In the genomic region with DNA sequence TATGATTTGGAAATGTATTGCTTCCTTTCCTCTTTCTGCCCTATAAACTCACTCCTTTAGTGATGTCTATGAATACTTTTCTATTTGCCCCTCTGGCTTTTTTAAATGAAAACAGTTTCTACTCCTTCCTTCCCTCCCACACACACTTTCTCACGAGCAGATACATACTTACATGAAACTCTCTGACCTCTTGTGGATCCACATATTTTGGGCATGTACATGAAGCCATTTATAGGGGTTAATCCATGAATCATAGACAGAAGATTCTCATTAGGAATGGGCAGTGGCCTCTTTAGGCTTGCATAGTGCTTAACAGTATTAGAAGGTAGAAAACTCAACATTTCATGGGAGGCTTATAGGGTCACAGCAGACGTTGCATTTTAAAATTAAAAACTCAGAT, we compare ENCODE assay signal across 14 cellular contexts. TPM values are rescaled to one million over a fixed set of nuclear protein-coding genes. Genes with fewer than 3 reads are reported as not detected.
DNase-seq lines count a peak whose midpoint lies in the region; ATAC-seq, FAIRE-seq and TF ChIP-seq lines count a peak whose summit lies in the region.
"Had no signal": no experiment of that assay in that cellular context is flagged by ENCODE, and none has a peak within 500 bp of the region (broad histone marks: within the 10 kb centered on the region; RNA-seq: fewer than 3 reads in every experiment).

No MANE protein-coding gene starts in this region.

- H3K9me1 ChIP-seq in keratinocyte (ENCODE audit: control insufficient read depth, extremely low read depth, insufficient read depth, low read length): no peaks in the 10 kb centered on the region

- dilution Hi-C loops in keratinocyte (cut with MboI; ENCODE audit: extremely low pct_ligation_motif_present, low sequenced_read_pairs): no loop called here

- FAIRE-seq in keratinocyte (lab: Jason Lieb, UNC): peak; percentile 39
- FAIRE-seq: D721Med had no signal

- H3K79me2 ChIP-seq in keratinocyte (ENCODE audit: control insufficient read depth, insufficient read depth, low read length): no peaks in the 10 kb centered on the region

- TF ChIP-seq CTCF in HFF-Myc (IDR thresholded peaks at IDR 0.05; ENCODE audit: low read depth, low read length, missing control alignments) (no peak), keratinocyte (optimal IDR thresholded peaks at IDR 0.05 in 1 of 3, IDR thresholded peaks at IDR 0.05 in 1 of 3, conservative IDR thresholded peaks at IDR 0.05 in 1 of 3; ENCODE audit: extremely low read depth in 1 of 3, insufficient read depth in 2 of 3, low read length in 3 of 3) (no peak), thoracic aorta (IDR thresholded peaks at IDR 0.05) (no peak)

- DNase-seq in HFF-Myc (ENCODE audit: extremely low read depth, low read depth): peak; percentile 85
- DNase-seq in astrocyte of the hippocampus (ENCODE audit: low read depth, low spot score): peak; percentile 22
- no peak for DNase-seq in keratinocyte (ENCODE audit: low read depth, low spot score)
- no peak for DNase-seq in thoracic aorta (ENCODE audit: low spot score)
- no peak for DNase-seq in NCI-H1092 (lab: John Stamatoyannopoulos, UW)
- DNase-seq in caudate nucleus (lab: John Stamatoyannopoulos, UW): no peak
- no peak for DNase-seq in hippocampal formation (lab: John Stamatoyannopoulos, UW)
- DNase-seq: activated T-cell treated with anti-CD3 and anti-CD28 coated beads, Interleukin-2, amount 50 U/mL, for 1 hour; adrenal gland; glutamatergic neuron; left cardiac atrium; NCI-H2171 treated with DMSO at 0.1 percent for 48 hours; right lobe of liver had no signal

- H3K4me3 ChIP-seq in HFF-Myc (replicated peaks; ENCODE audit: low read depth, low read length) (no peak overlapping the region), keratinocyte (ENCODE audit: control insufficient read depth in 2 of 3, extremely low read depth in 1 of 3, insufficient read depth in 2 of 3, low read depth in 1 of 3, low read length in 3 of 3) (no peak overlapping the region), thoracic aorta (no peak overlapping the region)
- H3K4me3 ChIP-seq: adrenal gland, right lobe of liver had no signal

- H3K9me3 ChIP-seq in keratinocyte (ENCODE audit: control insufficient read depth, low read depth, low read length) (no peaks in the 10 kb centered on the region), thoracic aorta (no peaks in the 10 kb centered on the region)
- H3K9me3 ChIP-seq: adrenal gland, right lobe of liver had no signal

- H3K27ac ChIP-seq in keratinocyte (ENCODE audit: control insufficient read depth, insufficient read depth, low read length): no peak overlapping the region
- H3K27ac ChIP-seq in thoracic aorta: peak overlapping the region; percentile 30 to 82
- no peak overlapping the region for H3K27ac ChIP-seq in caudate nucleus (ENCODE audit: low read depth, low read length)

- ATAC-seq in thoracic aorta (ENCODE audit: insufficient number of reproducible peaks, low FRiP score, low read depth): no peak
- ATAC-seq: left cardiac atrium, right lobe of liver had no signal

- H3K9ac ChIP-seq in keratinocyte (ENCODE audit: control insufficient read depth, extremely low read depth, insufficient read depth, low read length): no peak overlapping the region

- H2AFZ ChIP-seq in keratinocyte (ENCODE audit: control insufficient read depth, low read length): no peak overlapping the region

- H3K27me3 ChIP-seq in keratinocyte (ENCODE audit: control insufficient read depth, extremely low read depth, insufficient read depth, low read length) (no peaks in the 10 kb centered on the region), thoracic aorta (replicated peaks; ENCODE audit: insufficient read depth) (no peaks in the 10 kb centered on the region)
- H3K27me3 ChIP-seq: adrenal gland, right lobe of liver had no signal

- peaks cover 6% of the 10 kb centered on the region for H3K4me1 ChIP-seq in keratinocyte (ENCODE audit: control insufficient read depth, extremely low read depth, insufficient read depth, low read length)
- H3K4me1 ChIP-seq in thoracic aorta (ENCODE audit: control insufficient read depth in 1 of 2, low read depth in 2 of 2): peaks cover 35 to 50% of the 10 kb centered on the region in 2 donors
- H3K4me1 ChIP-seq: right lobe of liver had no signal

- H3K36me3 ChIP-seq in keratinocyte (ENCODE audit: control insufficient read depth in 2 of 2, extremely low read depth in 1 of 2, insufficient read depth in 2 of 2, low read length in 2 of 2) (no peaks in the 10 kb centered on the region), thoracic aorta (no peaks in the 10 kb centered on the region)
- H3K36me3 ChIP-seq: adrenal gland, right lobe of liver had no signal

- no peaks in the 10 kb centered on the region for H4K20me1 ChIP-seq in keratinocyte (ENCODE audit: control insufficient read depth, extremely low read depth, insufficient read depth, low read length)

- H3K4me2 ChIP-seq in keratinocyte (ENCODE audit: control insufficient read depth, extremely low read depth, insufficient read depth, low read depth, low read length): no peak overlapping the region

RNA-seq across cellular contexts. Expression of gene ANAPC13, which starts 24.8 kb away (rescaled TPM):
- 34.8 to 63.4 TPM (median 45.6 TPM) in 3 replicates for polyA plus RNA-seq in keratinocyte
- 55.2 TPM for polyA plus RNA-seq in keratinocyte (2011; ENCODE audit: low read depth)
- polyA plus RNA-seq in keratinocyte (2011; cell fraction: cytosol; rRNA removed): 55.7 and 114 TPM in 2 replicates
- 18.0 and 28.3 TPM in 2 replicates for polyA plus RNA-seq in keratinocyte (2011; cell fraction: nucleus; rRNA removed)
- 37.3 and 53.0 TPM in 2 replicates for polyA plus RNA-seq in keratinocyte (2012; ENCODE audit: low replicate concordance)
- polyA minus RNA-seq in keratinocyte: 3.5 to 30.4 TPM (median 13.0 TPM) in 3 replicates
- polyA minus RNA-seq in keratinocyte (2011; cell fraction: cytosol; rRNA and poly(A)+ RNA removed): 12.9 TPM
- polyA minus RNA-seq in keratinocyte (2011; cell fraction: nucleus; rRNA and poly(A)+ RNA removed): 3.3 and 5.8 TPM in 2 replicates
- 10 to 100 TPM; 52.2 to 66.2 TPM for total RNA-seq in thoracic aorta

RNA-seq across cellular contexts. Expression of gene CEP63, which starts 24.9 kb away (rescaled TPM):
- 5.4 to 10.1 TPM (median 8.7 TPM) in 3 replicates for polyA plus RNA-seq in keratinocyte
- 48.3 TPM for polyA plus RNA-seq in keratinocyte (2011; ENCODE audit: low read depth)
- polyA plus RNA-seq in keratinocyte (2011; cell fraction: cytosol; rRNA removed): 7.4 and 10.4 TPM in 2 replicates
- 4.9 and 9.6 TPM in 2 replicates for polyA plus RNA-seq in keratinocyte (2011; cell fraction: nucleus; rRNA removed)
- polyA plus RNA-seq in keratinocyte (2012; ENCODE audit: low replicate concordance): 13.7 and 16.3 TPM in 2 replicates
- 1.2 to 3.8 TPM (median 2.5 TPM) in 3 replicates for polyA minus RNA-seq in keratinocyte
- 3.5 TPM for polyA minus RNA-seq in keratinocyte (2011; cell fraction: cytosol; rRNA and poly(A)+ RNA removed)
- 7.0 and 8.8 TPM in 2 replicates for polyA minus RNA-seq in keratinocyte (2011; cell fraction: nucleus; rRNA and poly(A)+ RNA removed)
- 10 to 100 TPM; 20.4 to 28.3 TPM for total RNA-seq in thoracic aorta

Comparison
In these comparisons a context has a peak if more than half of its experiments do, and no peak if none do; other contexts are left out.
1. DNase-seq: peak in HFF-Myc (single experiment) and astrocyte of the hippocampus (single experiment); none in keratinocyte (single experiment), thoracic aorta (single experiment), NCI-H1092 (single experiment), caudate nucleus (0 of 61) and hippocampal formation (0 of 2).
2. H3K27ac ChIP-seq: peak in thoracic aorta (2 of 2); none in keratinocyte (single experiment) and caudate nucleus (single experiment).